ENCODE assay signal across 9 cellular contexts in genomic region chr7:87318741-87319140, GRCh38. TPM values are rescaled to one million over a fixed set of nuclear protein-coding genes. Genes with fewer than 3 reads are reported as not detected.
DNase-seq lines count a peak whose midpoint lies in the region; ATAC-seq and TF ChIP-seq lines count a peak whose summit lies in the region.
"Had no signal": no experiment of that assay in that cellular context is flagged by ENCODE, and none has a peak within 500 bp of the region (broad histone marks: within the 10 kb centered on the region; RNA-seq: fewer than 3 reads in every experiment).

No MANE protein-coding gene starts in this region.

- H3K27me3 ChIP-seq in thymus (ENCODE audit: control insufficient read depth, insufficient read depth), result no peaks in the 10 kb centered on the region

- H3K36me3 ChIP-seq in thymus (ENCODE audit: control insufficient read depth, insufficient read depth), result no peaks in the 10 kb centered on the region

- TF ChIP-seq CTCF in epithelial cell of proximal tubule (conservative IDR thresholded peaks at IDR 0.05; ENCODE audit: low read depth, low read length), result peak; percentile 29

- H3K27me3 Mint-ChIP-seq in activated T-cell treated with anti-CD3 and anti-CD28 coated beads, Interleukin-2, amount 50 U/mL, for 72 hours (ENCODE audit: low read depth), result no peaks in the 10 kb centered on the region
- H3K27me3 Mint-ChIP-seq in activated T-cell treated with anti-CD3 and anti-CD28 coated beads, Interleukin-2, amount 50 U/mL, for 24 hours, result no peaks in the 10 kb centered on the region

- no peaks in the 10 kb centered on the region for H3K36me3 Mint-ChIP-seq in activated T-cell treated with anti-CD3 and anti-CD28 coated beads, Interleukin-2, amount 50 U/mL, for 72 hours (ENCODE audit: insufficient read depth in 2 of 2)
- H3K36me3 Mint-ChIP-seq in activated T-cell treated with anti-CD3 and anti-CD28 coated beads, Interleukin-2, amount 50 U/mL, for 24 hours (ENCODE audit: low read depth), result peaks cover 4% of the 10 kb centered on the region

- H3K9me3 ChIP-seq in thymus (ENCODE audit: control insufficient read depth), result no peaks in the 10 kb centered on the region

- H3K27ac Mint-ChIP-seq in activated T-cell treated with anti-CD3 and anti-CD28 coated beads, Interleukin-2, amount 50 U/mL, for 72 hours, result no peak overlapping the region
- H3K27ac Mint-ChIP-seq in activated T-cell treated with anti-CD3 and anti-CD28 coated beads, Interleukin-2, amount 50 U/mL, for 24 hours, result no peak overlapping the region

- peaks cover 29% of the 10 kb centered on the region for H3K4me1 Mint-ChIP-seq in activated T-cell treated with anti-CD3 and anti-CD28 coated beads, Interleukin-2, amount 50 U/mL, for 72 hours (ENCODE audit: low read depth)
- H3K4me1 Mint-ChIP-seq in activated T-cell treated with anti-CD3 and anti-CD28 coated beads, Interleukin-2, amount 50 U/mL, for 24 hours (ENCODE audit: low read depth), result peaks cover 26% of the 10 kb centered on the region

- no peaks in the 10 kb centered on the region for H3K4me1 ChIP-seq in thymus (ENCODE audit: control insufficient read depth, insufficient read depth, low read length)

- H3K4me3 ChIP-seq in epithelial cell of proximal tubule (ENCODE audit: low read depth, low read length), result no peak overlapping the region
- no peak overlapping the region for H3K4me3 ChIP-seq in thymus (ENCODE audit: low read length)

- H3K27ac ChIP-seq in thymus (ENCODE audit: low read depth), result peak overlapping the region; percentile 18

- peak in 1 of 2 donors; percentile 19 for ATAC-seq in activated T-cell treated with anti-CD3 and anti-CD28 coated beads, Interleukin-2, amount 50 U/mL, for 72 hours (replicated peaks in 1 of 2)

- peak overlapping the region; percentile 24 to 44 for H3K4me3 Mint-ChIP-seq in activated T-cell treated with anti-CD3 and anti-CD28 coated beads, Interleukin-2, amount 50 U/mL, for 72 hours
- no peak overlapping the region for H3K4me3 Mint-ChIP-seq in activated T-cell treated with anti-CD3 and anti-CD28 coated beads, Interleukin-2, amount 50 U/mL, for 24 hours

- peaks cover 0 to 1% of the 10 kb centered on the region in 2 donors for H3K9me3 Mint-ChIP-seq in activated T-cell treated with anti-CD3 and anti-CD28 coated beads, Interleukin-2, amount 50 U/mL, for 72 hours
- H3K9me3 Mint-ChIP-seq in activated T-cell treated with anti-CD3 and anti-CD28 coated beads, Interleukin-2, amount 50 U/mL, for 24 hours, result no peaks in the 10 kb centered on the region

- no peak for DNase-seq in activated T-cell treated with anti-CD3 and anti-CD28 coated beads, Interleukin-2, amount 50 U/mL, for 72 hours
- no peak for DNase-seq in activated T-cell treated with anti-CD3 and anti-CD28 coated beads, Interleukin-2, amount 50 U/mL, for 24 hours
- DNase-seq in NCI-H524 (lab: John Stamatoyannopoulos, UW), result peak; percentile 83 to 93
- no peak for DNase-seq in epithelial cell of proximal tubule (ENCODE audit: low read depth)
- DNase-seq in OCI-M1 (lab: John Stamatoyannopoulos, UW), result no peak
- DNase-seq in amniotic stem cell (lab: John Stamatoyannopoulos, UW), result no peak
- DNase-seq in cerebellar nuclear complex (lab: John Stamatoyannopoulos, UW), result no peak
- DNase-seq: GOT3 had no signal

- 77% methylated on average over 1 of the region's 1 CpG for WGBS in thymus

RNA-seq across cellular contexts. Expression of gene CROT, which starts 26.7 kb away (rescaled TPM):
- total RNA-seq in activated T-cell treated with anti-CD3 and anti-CD28 coated beads, Interleukin-2, amount 50 U/mL, for 72 hours, result 10 to 100 TPM in 1 of 2 donors, 1 to 10 TPM in 1; 9.6 to 12.6 TPM
- 5.6 and 8.2 TPM in 2 replicates for total RNA-seq in epithelial cell of proximal tubule
- 17.0 TPM for polyA plus RNA-seq in thymus

Comparison
In these comparisons a context has a peak if more than half of its experiments do, and no peak if none do; other contexts are left out.
1. DNase-seq: peak in NCI-H524 (2 of 2); none in activated T-cell treated with anti-CD3 and anti-CD28 coated beads, Interleukin-2, amount 50 U/mL, for 72 hours (0 of 2), activated T-cell treated with anti-CD3 and anti-CD28 coated beads, Interleukin-2, amount 50 U/mL, for 24 hours (single experiment), epithelial cell of proximal tubule (single experiment), OCI-M1 (single experiment), amniotic stem cell (single experiment) and cerebellar nuclear complex (0 of 2).